ENCODE assay signal across 8 cellular contexts in genomic region chr4:26320159-26320452, GRCh38. TPM values are rescaled to one million over a fixed set of nuclear protein-coding genes. Genes with fewer than 3 reads are reported as not detected.
DNase-seq lines count a peak whose midpoint lies in the region; ATAC-seq, FAIRE-seq and TF ChIP-seq lines count a peak whose summit lies in the region.

No MANE protein-coding gene starts in this region.

- no peaks in the 10 kb centered on the region for H3K9me1 ChIP-seq in keratinocyte (ENCODE audit: control insufficient read depth, extremely low read depth, insufficient read depth, low read length)

- ATAC-seq in GM21367 (IDR thresholded peaks at IDR 0.05; ENCODE audit: unreplicated experiment) (peak; percentile 22), HG03457 (IDR thresholded peaks at IDR 0.05; ENCODE audit: unreplicated experiment) (no peak)

- FAIRE-seq in astrocyte (lab: Jason Lieb, UNC): no peak
- FAIRE-seq in keratinocyte (lab: Jason Lieb, UNC): no peak

- H3K4me3 Mint-ChIP-seq in IgD-negative memory B cell (peak overlapping the region; percentile 90 to 100 (median 95)), astrocyte (ENCODE audit: unreplicated experiment) (peak overlapping the region; percentile 91)

- peak overlapping the region; percentile 91 to 99 (median 95) for H3K27ac Mint-ChIP-seq in IgD-negative memory B cell
- peak overlapping the region; percentile 96 for H3K27ac Mint-ChIP-seq in astrocyte (ENCODE audit: unreplicated experiment)

- H3K27ac ChIP-seq in astrocyte (ENCODE audit: low read depth, low read length) (peak overlapping the region; percentile 98), keratinocyte (ENCODE audit: control insufficient read depth, insufficient read depth, low read length) (peak overlapping the region; percentile 98), subcutaneous abdominal adipose tissue (ENCODE audit: low read depth, low read length) (peak overlapping the region; percentile 94)

- H3K79me2 ChIP-seq in astrocyte (ENCODE audit: insufficient read depth, low read length) (peaks cover 39% of the 10 kb centered on the region), keratinocyte (ENCODE audit: control insufficient read depth, insufficient read depth, low read length) (peaks cover 36% of the 10 kb centered on the region)

- H3K9me3 ChIP-seq in astrocyte (ENCODE audit: insufficient read depth, low read depth, low read length) (no peaks in the 10 kb centered on the region), keratinocyte (ENCODE audit: control insufficient read depth, low read depth, low read length) (peaks cover 4% of the 10 kb centered on the region), subcutaneous abdominal adipose tissue (ENCODE audit: control insufficient read depth in 5 of 5, low read length in 5 of 5) (peaks cover 0 to 14% (median 3%) of the 10 kb centered on the region in 5 donors)

- H4K20me1 ChIP-seq in astrocyte (ENCODE audit: insufficient read depth, low read length) (peaks cover 33% of the 10 kb centered on the region), keratinocyte (ENCODE audit: control insufficient read depth, extremely low read depth, insufficient read depth, low read length) (peaks cover 3% of the 10 kb centered on the region)

- H3K4me1 ChIP-seq in astrocyte (ENCODE audit: insufficient read depth, low read length) (peaks cover 30% of the 10 kb centered on the region), keratinocyte (ENCODE audit: control insufficient read depth, extremely low read depth, insufficient read depth, low read length) (peaks cover 11% of the 10 kb centered on the region), subcutaneous abdominal adipose tissue (ENCODE audit: control insufficient read depth in 5 of 5, insufficient read depth in 5 of 5, low read length in 5 of 5) (peaks cover 17 to 45% (median 44%) of the 10 kb centered on the region in 5 donors)

- H3K4me3 ChIP-seq in GM06990 (replicated peaks; ENCODE audit: low read depth, low read length) (peak overlapping the region; percentile 69), astrocyte (ENCODE audit: insufficient read depth, low read depth, low read length) (peak overlapping the region; percentile 73), keratinocyte (ENCODE audit: control insufficient read depth in 2 of 3, extremely low read depth in 1 of 3, insufficient read depth in 2 of 3, low read depth in 1 of 3, low read length in 3 of 3) (peak overlapping the region; percentile 52 to 93 (median 88)), subcutaneous abdominal adipose tissue (ENCODE audit: low read depth in 1 of 5, low read length in 5 of 5) (peak overlapping the region; percentile 78 to 90 (median 88))

- dilution Hi-C loops in keratinocyte (cut with MboI; ENCODE audit: extremely low pct_ligation_motif_present, low sequenced_read_pairs): no loop called here

- H3K36me3 Mint-ChIP-seq in IgD-negative memory B cell (no peaks in the 10 kb centered on the region), astrocyte (ENCODE audit: low read depth, unreplicated experiment) (peaks cover 4% of the 10 kb centered on the region)

- H2AFZ ChIP-seq in astrocyte (ENCODE audit: low read depth, low read length) (peak overlapping the region; percentile 83), keratinocyte (ENCODE audit: control insufficient read depth, low read length) (peak overlapping the region; percentile 95)

- peak overlapping the region; percentile 96 for H3K9ac ChIP-seq in astrocyte (ENCODE audit: low read length)
- H3K9ac ChIP-seq in keratinocyte (ENCODE audit: control insufficient read depth, extremely low read depth, insufficient read depth, low read length): peak overlapping the region; percentile 98
- H3K9ac ChIP-seq in subcutaneous abdominal adipose tissue (ENCODE audit: low read length in 5 of 5): peak overlapping the region; percentile 78 to 100 (median 88)

- H3K27me3 ChIP-seq in GM06990 (replicated peaks; ENCODE audit: control insufficient read depth, insufficient read depth, low read length) (no peaks in the 10 kb centered on the region), astrocyte (ENCODE audit: insufficient read depth, low read length) (no peaks in the 10 kb centered on the region), keratinocyte (ENCODE audit: control insufficient read depth, extremely low read depth, insufficient read depth, low read length) (no peaks in the 10 kb centered on the region), subcutaneous abdominal adipose tissue (ENCODE audit: control insufficient read depth in 5 of 5, insufficient read depth in 4 of 5, low read length in 5 of 5) (peaks cover 0 to 9% (median 0%) of the 10 kb centered on the region in 5 donors)

- no peak for TF ChIP-seq CTCF in GM06990 (IDR thresholded peaks at IDR 0.05; ENCODE audit: insufficient read depth, low read length, poor library complexity, severe bottlenecking)
- TF ChIP-seq CTCF in astrocyte (IDR thresholded peaks at IDR 0.05; ENCODE audit: insufficient read depth, low read depth, low read length): no peak
- no peak for TF ChIP-seq CTCF in keratinocyte (optimal IDR thresholded peaks at IDR 0.05 in 1 of 3, IDR thresholded peaks at IDR 0.05 in 1 of 3, conservative IDR thresholded peaks at IDR 0.05 in 1 of 3; ENCODE audit: extremely low read depth in 1 of 3, insufficient read depth in 2 of 3, low read length in 3 of 3)

- H3K36me3 ChIP-seq in GM06990 (ENCODE audit: control insufficient read depth, insufficient read depth, low read length) (no peaks in the 10 kb centered on the region), astrocyte (ENCODE audit: insufficient read depth, low read length) (no peaks in the 10 kb centered on the region), keratinocyte (ENCODE audit: control insufficient read depth in 2 of 2, extremely low read depth in 1 of 2, insufficient read depth in 2 of 2, low read length in 2 of 2) (no peaks in the 10 kb centered on the region), subcutaneous abdominal adipose tissue (ENCODE audit: control insufficient read depth in 5 of 5, insufficient read depth in 5 of 5, low read length in 5 of 5) (peaks cover 0 to 3% (median 0%) of the 10 kb centered on the region in 5 donors)

- DNase-seq in GM06990 (ENCODE audit: extremely low read depth, insufficient read length) (no peak), astrocyte (ENCODE audit: low read depth) (peak; percentile 37), keratinocyte (ENCODE audit: low read depth, low spot score) (no peak), DMS79 (lab: John Stamatoyannopoulos, UW) (no peak)

- H3K9me3 Mint-ChIP-seq in IgD-negative memory B cell (peaks cover 3 to 11% (median 3%) of the 10 kb centered on the region in 3 donors), astrocyte (ENCODE audit: unreplicated experiment) (peaks cover 20% of the 10 kb centered on the region)

- no peaks in the 10 kb centered on the region for H3K27me3 Mint-ChIP-seq in IgD-negative memory B cell
- no peaks in the 10 kb centered on the region for H3K27me3 Mint-ChIP-seq in astrocyte (ENCODE audit: low read depth, unreplicated experiment)

- peaks cover 10 to 19% (median 18%) of the 10 kb centered on the region in 3 donors for H3K4me1 Mint-ChIP-seq in IgD-negative memory B cell
- H3K4me1 Mint-ChIP-seq in astrocyte (ENCODE audit: low read depth, unreplicated experiment): peaks cover 19% of the 10 kb centered on the region

- H3K4me2 ChIP-seq in astrocyte (ENCODE audit: low read length) (peak overlapping the region; percentile 95), keratinocyte (ENCODE audit: control insufficient read depth, extremely low read depth, insufficient read depth, low read depth, low read length) (peak overlapping the region; percentile 99)

RNA-seq across cellular contexts. Expression of gene RBPJ, which starts 0.7 kb away (rescaled TPM):
- 55.5 TPM for polyA plus RNA-seq in IgD-negative memory B cell
- 96.3 and 96.7 TPM in 2 replicates for total RNA-seq in astrocyte
- polyA plus RNA-seq in keratinocyte: 20.8 to 38.0 TPM (median 32.0 TPM) in 3 replicates
- 22.9 TPM for polyA plus RNA-seq in keratinocyte (2011; ENCODE audit: low read depth)
- 15.8 and 28.1 TPM in 2 replicates for polyA plus RNA-seq in keratinocyte (2011; cell fraction: cytosol; rRNA removed)
- 34.6 and 43.1 TPM in 2 replicates for polyA plus RNA-seq in keratinocyte (2011; cell fraction: nucleus; rRNA removed)
- polyA plus RNA-seq in keratinocyte (2012; ENCODE audit: low replicate concordance): 22.6 and 24.3 TPM in 2 replicates
- polyA minus RNA-seq in keratinocyte: 15.1 to 49.2 TPM (median 16.9 TPM) in 3 replicates
- polyA minus RNA-seq in keratinocyte (2011; cell fraction: cytosol; rRNA and poly(A)+ RNA removed): 11.5 TPM
- polyA minus RNA-seq in keratinocyte (2011; cell fraction: nucleus; rRNA and poly(A)+ RNA removed): 26.4 and 50.3 TPM in 2 replicates
